ENCODE assay signal across 26 cellular contexts in genomic region chr12:85179680-85180300, GRCh38.
DNase-seq lines count a peak whose midpoint lies in the region; ATAC-seq, FAIRE-seq and TF ChIP-seq lines count a peak whose summit lies in the region.
"Had no signal": no experiment of that assay in that cellular context is flagged by ENCODE, and none has a peak within 500 bp of the region (broad histone marks: within the 10 kb centered on the region; RNA-seq: fewer than 3 reads in every experiment).

No MANE protein-coding gene starts in this region.

- no peak overlapping the region for H3K27ac Mint-ChIP-seq in MCF 10A (ENCODE audit: low read depth, unreplicated experiment)
- H3K27ac Mint-ChIP-seq in stimulated activated memory B cell treated with anti-CD40 and anti-IgM and Interleukin-4, amounts not matched to agents 10 μg/mL and 1 μg/mL and 100 μg/mL, for 72 hours = no peak overlapping the region
- no peak overlapping the region for H3K27ac Mint-ChIP-seq in T-cell
- H3K27ac Mint-ChIP-seq: activated CD4-positive, alpha-beta T cell treated with anti-CD3 and anti-CD28 coated beads, Interleukin-2, amount 10 ng/mL, durations not matched to agents 24 days and 14 days; natural killer cell treated with Interleukin-12 subunit alpha and Interleukin-12 subunit beta and Interleukin-15 and Interleukin-18, amount 100 ng/mL, for 72 hours had no signal

- no peaks in the 10 kb centered on the region for H3K36me3 ChIP-seq in mammary epithelial cell (ENCODE audit: insufficient read depth, low read length)
- no peaks in the 10 kb centered on the region for H3K36me3 ChIP-seq in bronchial epithelial cell (ENCODE audit: control insufficient read depth, insufficient read depth, low read length)
- H3K36me3 ChIP-seq: BLaER1 treated with 17β-estradiol and CSF1 and Interleukin-3, amounts not matched to agents 10 nM and 100 nM; Peyer's patch had no signal

- no peak overlapping the region for H3K4me2 ChIP-seq in mammary epithelial cell (ENCODE audit: insufficient read depth, low read depth, low read length)
- H3K4me2 ChIP-seq: BLaER1 treated with 17β-estradiol and CSF1 and Interleukin-3, amounts not matched to agents 10 nM and 100 nM; KMS-11 had no signal

- H3K4me3 ChIP-seq in mammary epithelial cell (replicated peaks in 1 of 3; ENCODE audit: insufficient read depth in 1 of 3, low read depth in 2 of 3, low read length in 3 of 3) (no peak overlapping the region), bronchial epithelial cell (ENCODE audit: low read depth, low read length) (no peak overlapping the region)
- H3K4me3 ChIP-seq: BLaER1 treated with 17β-estradiol and CSF1 and Interleukin-3, amounts not matched to agents 10 nM and 100 nM; Peyer's patch; testis had no signal

- H3K4me1 ChIP-seq in mammary epithelial cell (ENCODE audit: insufficient read depth, low read length) = no peaks in the 10 kb centered on the region
- H3K4me1 ChIP-seq: BLaER1 treated with 17β-estradiol and CSF1 and Interleukin-3, amounts not matched to agents 10 nM and 100 nM; Peyer's patch; testis had no signal

- BruUV-seq in MCF 10A (replicated peaks; lab: Mats Ljungman, UMichigan) (no TSS peak), mammary epithelial cell (replicated peaks; lab: Mats Ljungman, UMichigan) (no TSS peak)

- no peak overlapping the region for H3K4me3 Mint-ChIP-seq in MCF 10A (ENCODE audit: unreplicated experiment)
- H3K4me3 Mint-ChIP-seq in stimulated activated memory B cell treated with anti-CD40 and anti-IgM and Interleukin-4, amounts not matched to agents 10 μg/mL and 1 μg/mL and 100 μg/mL, for 72 hours = no peak overlapping the region
- no peak overlapping the region for H3K4me3 Mint-ChIP-seq in T-cell
- H3K4me3 Mint-ChIP-seq: activated CD4-positive, alpha-beta T cell treated with anti-CD3 and anti-CD28 coated beads, Interleukin-2, amount 10 ng/mL, durations not matched to agents 24 days and 14 days; natural killer cell treated with Interleukin-12 subunit alpha and Interleukin-12 subunit beta and Interleukin-15 and Interleukin-18, amount 100 ng/mL, for 72 hours had no signal

- H3K27ac ChIP-seq in mammary epithelial cell (ENCODE audit: insufficient read depth, low read depth, low read length) = no peak overlapping the region
- H3K27ac ChIP-seq: BLaER1 treated with 17β-estradiol and CSF1 and Interleukin-3, amounts not matched to agents 10 nM and 100 nM; KMS-11; Peyer's patch; testis had no signal

- no peaks in the 10 kb centered on the region for H3K27me3 Mint-ChIP-seq in MCF 10A (ENCODE audit: insufficient read depth, unreplicated experiment)
- no peaks in the 10 kb centered on the region for H3K27me3 Mint-ChIP-seq in stimulated activated memory B cell treated with anti-CD40 and anti-IgM and Interleukin-4, amounts not matched to agents 10 μg/mL and 1 μg/mL and 100 μg/mL, for 72 hours
- no peaks in the 10 kb centered on the region for H3K27me3 Mint-ChIP-seq in T-cell
- H3K27me3 Mint-ChIP-seq: activated CD4-positive, alpha-beta T cell treated with anti-CD3 and anti-CD28 coated beads, Interleukin-2, amount 10 ng/mL, durations not matched to agents 24 days and 14 days; natural killer cell treated with Interleukin-12 subunit alpha and Interleukin-12 subunit beta and Interleukin-15 and Interleukin-18, amount 100 ng/mL, for 72 hours had no signal

- H3K36me3 Mint-ChIP-seq in MCF 10A (ENCODE audit: insufficient read depth, unreplicated experiment) = no peaks in the 10 kb centered on the region
- no peaks in the 10 kb centered on the region for H3K36me3 Mint-ChIP-seq in stimulated activated memory B cell treated with anti-CD40 and anti-IgM and Interleukin-4, amounts not matched to agents 10 μg/mL and 1 μg/mL and 100 μg/mL, for 72 hours
- no peaks in the 10 kb centered on the region for H3K36me3 Mint-ChIP-seq in T-cell
- H3K36me3 Mint-ChIP-seq: natural killer cell treated with Interleukin-12 subunit alpha and Interleukin-12 subunit beta and Interleukin-15 and Interleukin-18, amount 100 ng/mL, for 72 hours had no signal

- dilution Hi-C loops in mammary epithelial cell (cut with HindIII; ENCODE audit: low sequenced_read_pairs) = no loop called here

- DNase-seq in MCF 10A (ENCODE audit: unreplicated experiment) (peak; percentile 52), mammary epithelial cell (no peak), bronchial epithelial cell (ENCODE audit: low read depth) (peak; percentile 47), glomerular visceral epithelial cell (ENCODE audit: extremely low spot score) (peak; percentile 42), LoVo (ENCODE audit: low spot score) (no peak), epidermal melanocyte (ENCODE audit: insufficient read length, low spot score) (no peak), T-cell (no peak)
- DNase-seq: 8988T; activated CD4-positive, alpha-beta T cell treated with anti-CD3 and anti-CD28 coated beads, Interleukin-2, amount 10 ng/mL, durations not matched to agents 24 days and 14 days; activated gamma-delta T cell treated with Interleukin-2 at 50 U/mL for 16 hours; aorta; cortex of kidney; DMS 273 treated with DMSO at 0.1 percent for 48 hours; erythroblast; NCI-H1105 treated with DMSO at 0.1 percent for 48 hours; NCI-H2171 treated with DMSO at 0.1 percent for 48 hours; NCI-H774; Peyer's patch; stimulated activated CD8-positive, alpha-beta memory T cell treated with anti-CD3 and anti-CD28 coated beads, Interleukin-4, amount 100 ng/mL, for 48 hours; testis had no signal

- no peak for ATAC-seq in stimulated activated memory B cell treated with anti-CD40 and anti-IgM and Interleukin-4, amounts not matched to agents 10 μg/mL and 1 μg/mL and 100 μg/mL, for 72 hours
- no peak for ATAC-seq in T-cell (replicated peaks in 1 of 4)
- ATAC-seq: natural killer cell treated with Interleukin-12 subunit alpha and Interleukin-12 subunit beta and Interleukin-15 and Interleukin-18, amount 100 ng/mL, for 72 hours had no signal

- no peaks in the 10 kb centered on the region for H3K9me3 Mint-ChIP-seq in MCF 10A (ENCODE audit: unreplicated experiment)
- no peaks in the 10 kb centered on the region for H3K9me3 Mint-ChIP-seq in stimulated activated memory B cell treated with anti-CD40 and anti-IgM and Interleukin-4, amounts not matched to agents 10 μg/mL and 1 μg/mL and 100 μg/mL, for 72 hours
- peaks cover 0 to 4% (median 4%) of the 10 kb centered on the region in 3 donors for H3K9me3 Mint-ChIP-seq in T-cell
- H3K9me3 Mint-ChIP-seq: activated CD4-positive, alpha-beta T cell treated with anti-CD3 and anti-CD28 coated beads, Interleukin-2, amount 10 ng/mL, durations not matched to agents 24 days and 14 days had no signal

- intact Hi-C loops in MCF 10A (cut with micrococcal nuclease) (no loop called here), mammary epithelial cell (cut with micrococcal nuclease) (no loop called here)

- CTCF ChIA-PET in MCF 10A (lab: Yijun Ruan, JAX) = no interaction called here
- CTCF ChIA-PET in mammary epithelial cell (lab: Charles Lee; ENCODE audit: low non-redundant PET) = no interaction called here
- CTCF ChIA-PET in T-cell (lab: Charles Lee) = no interaction called here

- H3K9me3 ChIP-seq in mammary epithelial cell (replicated peaks; ENCODE audit: insufficient read depth, low read length) = no peaks in the 10 kb centered on the region
- H3K9me3 ChIP-seq: BLaER1 treated with 17β-estradiol and CSF1 and Interleukin-3, amounts not matched to agents 10 nM and 100 nM; Peyer's patch; testis had no signal

- TF ChIP-seq CTCF in MCF 10A (IDR thresholded peaks at IDR 0.05; ENCODE audit: unreplicated experiment) (no peak), mammary epithelial cell (conservative IDR thresholded peaks at IDR 0.05 in 1 of 2, IDR thresholded peaks at IDR 0.05 in 1 of 2; ENCODE audit: extremely low read depth in 1 of 2, insufficient read depth in 1 of 2, low read depth in 1 of 2, low read length in 2 of 2) (no peak), bronchial epithelial cell (IDR thresholded peaks at IDR 0.05; ENCODE audit: insufficient read depth, low read length, severe bottlenecking) (no peak)

- no peaks in the 10 kb centered on the region for H3K27me3 ChIP-seq in mammary epithelial cell (ENCODE audit: insufficient read depth, low read length)
- no peaks in the 10 kb centered on the region for H3K27me3 ChIP-seq in bronchial epithelial cell (ENCODE audit: control insufficient read depth, insufficient read depth, low read length)
- H3K27me3 ChIP-seq: BLaER1 treated with 17β-estradiol and CSF1 and Interleukin-3, amounts not matched to agents 10 nM and 100 nM; Peyer's patch; testis had no signal

- 88% methylated on average over 2 of the region's 2 CpGs for WGBS in mammary epithelial cell (ENCODE audit: low coverage, missing lambda C conversion rate)

- H3K9ac ChIP-seq in mammary epithelial cell (ENCODE audit: insufficient read depth, low read length) = no peak overlapping the region
- H3K9ac ChIP-seq: BLaER1 treated with 17β-estradiol and CSF1 and Interleukin-3, amounts not matched to agents 10 nM and 100 nM; KMS-11 had no signal

- FAIRE-seq in bronchial epithelial cell (lab: Jason Lieb, UNC) = no peak
- FAIRE-seq: keratinocyte, TTC549 had no signal

- no peaks in the 10 kb centered on the region for H3K79me2 ChIP-seq in mammary epithelial cell (ENCODE audit: insufficient read depth, low read length)

- no peaks in the 10 kb centered on the region for H4K20me1 ChIP-seq in mammary epithelial cell (ENCODE audit: insufficient read depth, low read length)
- H4K20me1 ChIP-seq: BLaER1 treated with 17β-estradiol and CSF1 and Interleukin-3, amounts not matched to agents 10 nM and 100 nM had no signal

- no peak overlapping the region for H2AFZ ChIP-seq in mammary epithelial cell (ENCODE audit: low read depth, low read length)

- no peaks in the 10 kb centered on the region for H3K4me1 Mint-ChIP-seq in MCF 10A (ENCODE audit: insufficient read depth, unreplicated experiment)
- H3K4me1 Mint-ChIP-seq in stimulated activated memory B cell treated with anti-CD40 and anti-IgM and Interleukin-4, amounts not matched to agents 10 μg/mL and 1 μg/mL and 100 μg/mL, for 72 hours = no peaks in the 10 kb centered on the region
- H3K4me1 Mint-ChIP-seq in T-cell = no peaks in the 10 kb centered on the region
- H3K4me1 Mint-ChIP-seq: activated CD4-positive, alpha-beta T cell treated with anti-CD3 and anti-CD28 coated beads, Interleukin-2, amount 10 ng/mL, durations not matched to agents 24 days and 14 days had no signal

- in situ Hi-C loops in mammary epithelial cell (cut with MboI; ENCODE audit: low sequenced_read_pairs in 2 of 2) = no loop called here

- POLR2A ChIA-PET in MCF 10A (lab: Yijun Ruan, JAX) (no interaction called here), T-cell (lab: Charles Lee) (no interaction called here)

Comparison
In these comparisons a context has a peak if more than half of its experiments do, and no peak if none do; other contexts are left out.
1. DNase-seq: peak in MCF 10A (single experiment), bronchial epithelial cell (single experiment) and glomerular visceral epithelial cell (single experiment); none in mammary epithelial cell (single experiment), LoVo (single experiment), epidermal melanocyte (single experiment) and T-cell (0 of 34).